Comparison of ENCODE assay signal across 1 cellular context in genomic region chr17:57868775-57869598, GRCh38.
TF ChIP-seq lines count a peak whose summit lies in the region.

No MANE protein-coding gene starts in this region.

TF ChIP-seq in GM23338, 12 proteins besides CTCF, POLR2A, EP300 and RAD21 (continued from another document):
- TF ChIP-seq ZNF462 (CRISPR knock-in tag; IDR thresholded peaks at IDR 0.05), result no peak
- no peak for TF ChIP-seq ZNF331 (CRISPR knock-in tag; IDR thresholded peaks at IDR 0.05; ENCODE audit: low read depth)
- no peak for TF ChIP-seq EZH2 (IDR thresholded peaks at IDR 0.05; ENCODE audit: low read depth, unreplicated experiment)
- no peak for TF ChIP-seq STAT1 (IDR thresholded peaks at IDR 0.05; ENCODE audit: unreplicated experiment)
- TF ChIP-seq POLR2AphosphoS5 (IDR thresholded peaks at IDR 0.05; ENCODE audit: low read depth), result no peak
- no peak for TF ChIP-seq EZH2phosphoT487 (IDR thresholded peaks at IDR 0.05; ENCODE audit: unreplicated experiment)
- TF ChIP-seq JUNB (IDR thresholded peaks at IDR 0.05; ENCODE audit: unreplicated experiment), result no peak
- no peak for TF ChIP-seq ZNF114 (CRISPR knock-in tag; IDR thresholded peaks at IDR 0.05)
- TF ChIP-seq, protein P1, sequence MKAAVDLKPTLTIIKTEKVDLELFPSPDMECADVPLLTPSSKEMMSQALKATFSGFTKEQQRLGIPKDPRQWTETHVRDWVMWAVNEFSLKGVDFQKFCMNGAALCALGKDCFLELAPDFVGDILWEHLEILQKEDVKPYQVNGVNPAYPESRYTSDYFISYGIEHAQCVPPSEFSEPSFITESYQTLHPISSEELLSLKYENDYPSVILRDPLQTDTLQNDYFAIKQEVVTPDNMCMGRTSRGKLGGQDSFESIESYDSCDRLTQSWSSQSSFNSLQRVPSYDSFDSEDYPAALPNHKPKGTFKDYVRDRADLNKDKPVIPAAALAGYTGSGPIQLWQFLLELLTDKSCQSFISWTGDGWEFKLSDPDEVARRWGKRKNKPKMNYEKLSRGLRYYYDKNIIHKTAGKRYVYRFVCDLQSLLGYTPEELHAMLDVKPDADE (IDR thresholded peaks at IDR 0.05), result no peak
- TF ChIP-seq NANOG (IDR thresholded peaks at IDR 0.05; ENCODE audit: borderline replicate concordance), result no peak
